1 cellular context compared by ENCODE assay signal in the genomic region with DNA sequence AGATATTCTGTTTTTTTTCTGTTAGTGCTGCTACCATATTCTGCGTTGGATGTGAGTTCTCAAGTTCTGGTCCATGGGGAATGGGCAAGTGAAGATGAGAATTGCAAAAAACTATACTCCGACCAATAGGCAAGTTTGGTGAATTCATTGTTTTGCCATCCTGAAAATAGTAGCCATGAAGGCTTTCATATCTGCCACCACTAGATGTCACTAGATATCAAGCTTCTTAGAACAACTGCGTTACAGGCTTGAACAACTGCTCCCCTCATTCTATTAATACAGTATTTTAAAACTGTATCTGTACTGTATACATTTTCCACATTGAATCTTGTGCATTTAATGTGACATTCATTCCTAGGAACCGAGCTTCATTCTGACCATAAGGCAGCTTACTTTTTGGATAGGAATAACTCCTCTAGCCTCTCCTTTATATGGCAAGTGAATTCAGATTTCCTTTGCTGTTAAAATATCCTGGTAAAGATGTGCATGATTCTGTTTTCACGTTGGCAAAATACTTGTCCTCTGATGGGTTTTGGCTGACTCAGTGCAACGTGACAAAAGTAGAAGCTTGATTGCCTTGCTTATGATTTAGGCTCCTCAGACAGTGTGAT.
TF ChIP-seq lines count a peak whose summit lies in the region.

No MANE protein-coding gene starts in this region.

TF ChIP-seq in H1, 55 proteins besides CTCF, POLR2A, EP300 and RAD21:
- TF ChIP-seq JUND (IDR thresholded peaks at IDR 0.05; ENCODE audit: low read length) (no peak), RXRA (IDR thresholded peaks at IDR 0.05; ENCODE audit: insufficient read depth, low read depth, low read length) (no peak), CHD2 (IDR thresholded peaks at IDR 0.05; ENCODE audit: low read length) (no peak), BCL11A (IDR thresholded peaks at IDR 0.05; ENCODE audit: low read depth in 2 of 2, low read length in 2 of 2) (no peak), NRF1 (IDR thresholded peaks at IDR 0.05; ENCODE audit: low read depth, low read length) (no peak), CHD1 (IDR thresholded peaks at IDR 0.05; ENCODE audit: low read depth, low read length) (no peak), TAF7 (optimal IDR thresholded peaks at IDR 0.05; ENCODE audit: borderline replicate concordance, low read depth, low read length) (no peak), SIRT6 (IDR thresholded peaks at IDR 0.05; ENCODE audit: low read length) (no peak)
- TF ChIP-seq, protein P1, sequence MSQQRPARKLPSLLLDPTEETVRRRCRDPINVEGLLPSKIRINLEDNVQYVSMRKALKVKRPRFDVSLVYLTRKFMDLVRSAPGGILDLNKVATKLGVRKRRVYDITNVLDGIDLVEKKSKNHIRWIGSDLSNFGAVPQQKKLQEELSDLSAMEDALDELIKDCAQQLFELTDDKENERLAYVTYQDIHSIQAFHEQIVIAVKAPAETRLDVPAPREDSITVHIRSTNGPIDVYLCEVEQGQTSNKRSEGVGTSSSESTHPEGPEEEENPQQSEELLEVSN (IDR thresholded peaks at IDR 0.05): no peak
- TF ChIP-seq, protein P2, sequence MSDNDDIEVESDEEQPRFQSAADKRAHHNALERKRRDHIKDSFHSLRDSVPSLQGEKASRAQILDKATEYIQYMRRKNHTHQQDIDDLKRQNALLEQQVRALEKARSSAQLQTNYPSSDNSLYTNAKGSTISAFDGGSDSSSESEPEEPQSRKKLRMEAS (IDR thresholded peaks at IDR 0.05): no peak
